8 cellular contexts compared by ENCODE assay signal in the genomic region with DNA sequence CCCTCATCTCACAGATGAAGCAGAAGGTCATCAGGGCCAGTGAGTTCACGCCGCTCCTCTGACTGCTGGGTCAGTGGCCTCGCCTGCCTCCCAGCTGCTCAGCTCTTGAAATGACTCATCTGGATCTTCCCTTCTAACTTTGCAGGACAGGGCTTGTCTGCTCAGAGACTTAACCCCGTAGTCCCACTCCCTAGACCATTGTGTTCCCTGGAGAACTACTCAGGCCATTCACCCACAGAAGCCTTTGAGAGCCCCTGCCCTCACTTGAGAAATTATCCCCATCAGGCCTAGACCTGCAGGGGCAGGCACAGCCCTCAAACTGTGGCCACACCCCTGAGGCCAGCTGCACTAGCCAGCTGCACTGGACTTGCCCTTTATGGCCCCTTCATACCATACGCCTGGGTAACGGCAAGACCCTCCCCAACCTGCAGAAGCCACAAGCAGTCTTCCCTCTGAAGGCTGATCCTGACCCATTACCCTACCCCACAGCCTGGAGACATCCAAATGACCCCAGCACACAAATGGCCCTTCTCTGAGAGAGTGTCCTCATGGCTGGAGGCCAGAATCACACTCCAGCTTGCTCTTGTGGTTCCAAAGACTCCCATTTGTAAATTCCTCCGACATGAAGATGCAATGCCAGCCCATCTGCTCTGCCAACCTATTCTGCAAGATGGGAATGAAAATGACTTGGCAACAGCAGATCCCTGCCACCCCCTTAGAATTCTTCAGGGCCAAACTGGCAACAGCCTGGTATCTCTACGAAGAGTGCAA. TPM values are rescaled to one million over a fixed set of nuclear protein-coding genes. Genes with fewer than 3 reads are reported as not detected.
DNase-seq lines count a peak whose midpoint lies in the region; ATAC-seq and TF ChIP-seq lines count a peak whose summit lies in the region.

No MANE protein-coding gene starts in this region.

- ATAC-seq in GM19397 (IDR thresholded peaks at IDR 0.05; ENCODE audit: unreplicated experiment) (peak; percentile 60), HG02981 (IDR thresholded peaks at IDR 0.05; ENCODE audit: unreplicated experiment) (no peak), GM21825 (IDR thresholded peaks at IDR 0.05; ENCODE audit: unreplicated experiment) (no peak), HG03025 (IDR thresholded peaks at IDR 0.05; ENCODE audit: low FRiP score, unreplicated experiment) (no peak)

- H3K4me3 ChIP-seq in AG10803 (ENCODE audit: low read length) (no peak overlapping the region), fibroblast of mammary gland (ENCODE audit: control insufficient read depth, low read depth, low read length) (no peak overlapping the region)

- TF ChIP-seq CTCF in AG10803 (conservative IDR thresholded peaks at IDR 0.05; ENCODE audit: low read length) (no peak), fibroblast of mammary gland (conservative IDR thresholded peaks at IDR 0.05; ENCODE audit: control insufficient read depth, insufficient read depth, low read depth, low read length) (no peak)

- peak; percentile 73 for DNase-seq in AG10803 (ENCODE audit: low read depth)
- DNase-seq in NCI-H226, result peak; percentile 56
- peak; percentile 82 for DNase-seq in fibroblast of mammary gland (ENCODE audit: low read depth)
- peak; percentile 46 for DNase-seq in renal cortical epithelial cell (ENCODE audit: low read depth)

RNA-seq across cellular contexts. Expression of gene RCSD1, which starts 33.2 kb away (rescaled TPM):
- total RNA-seq in renal cortical epithelial cell, result 0.05 TPM in 1 of 2 replicates, not detected in the other

RNA-seq across cellular contexts. Expression of gene MPZL1, which starts 58.6 kb away (rescaled TPM):
- total RNA-seq in renal cortical epithelial cell, result 133 and 183 TPM in 2 replicates
